15 cellular contexts compared by ENCODE assay signal in genomic region chr1:181430015-181430657, GRCh38. TPM values are rescaled to one million over a fixed set of nuclear protein-coding genes. Genes with fewer than 3 reads are reported as not detected.
DNase-seq lines count a peak whose midpoint lies in the region; ATAC-seq and TF ChIP-seq lines count a peak whose summit lies in the region.
"Had no signal": no experiment of that assay in that cellular context is flagged by ENCODE, and none has a peak within 500 bp of the region (broad histone marks: within the 10 kb centered on the region; RNA-seq: fewer than 3 reads in every experiment).

No MANE protein-coding gene starts in this region.

- no peaks in the 10 kb centered on the region for H3K9me3 Mint-ChIP-seq in activated T-cell treated with anti-CD3 and anti-CD28 coated beads, Interleukin-2, amount 50 U/mL, for 72 hours
- H3K9me3 Mint-ChIP-seq in activated T-cell treated with anti-CD3 and anti-CD28 coated beads, Interleukin-2, amount 50 U/mL, for 24 hours: no peaks in the 10 kb centered on the region

- H2BK15ac ChIP-seq in mesenchymal stem cell (ENCODE audit: low read depth, poor library complexity, severe bottlenecking): no peak overlapping the region

- H3K4me3 ChIP-seq in mesenchymal stem cell (ENCODE audit: insufficient read depth in 1 of 2, low read depth in 1 of 2, low read length in 2 of 2) (no peak overlapping the region), left lung (no peak overlapping the region), left ventricle myocardium inferior (no peak overlapping the region)
- H3K4me3 ChIP-seq: MG63 had no signal

- H3K27ac ChIP-seq in mesenchymal stem cell (ENCODE audit: low read length, poor library complexity, severe bottlenecking) (no peak overlapping the region), left lung (no peak overlapping the region), left ventricle myocardium inferior (replicated peaks) (no peak overlapping the region)
- H3K27ac ChIP-seq: 22Rv1 had no signal

- no peak overlapping the region for H2AFZ ChIP-seq in mesenchymal stem cell (ENCODE audit: low read depth, low read length)

- no peak overlapping the region for H2BK5ac ChIP-seq in mesenchymal stem cell (ENCODE audit: low read depth, low read length, poor library complexity, severe bottlenecking)

- H3K4me1 ChIP-seq in mesenchymal stem cell (ENCODE audit: control insufficient read depth, insufficient read depth, low read depth, low read length) (no peaks in the 10 kb centered on the region), left lung (no peaks in the 10 kb centered on the region), left ventricle myocardium inferior (peaks cover 11% of the 10 kb centered on the region)

- H3K27me3 Mint-ChIP-seq in activated T-cell treated with anti-CD3 and anti-CD28 coated beads, Interleukin-2, amount 50 U/mL, for 72 hours (ENCODE audit: low read depth): peaks cover 45% of the 10 kb centered on the region
- H3K27me3 Mint-ChIP-seq in activated T-cell treated with anti-CD3 and anti-CD28 coated beads, Interleukin-2, amount 50 U/mL, for 24 hours: peaks cover 43% of the 10 kb centered on the region

- H3K36me3 ChIP-seq in mesenchymal stem cell (ENCODE audit: control insufficient read depth in 1 of 2, insufficient read depth in 2 of 2, low read depth in 1 of 2, low read length in 2 of 2): no peaks in the 10 kb centered on the region
- no peaks in the 10 kb centered on the region for H3K36me3 ChIP-seq in left lung
- no peaks in the 10 kb centered on the region for H3K36me3 ChIP-seq in left ventricle myocardium inferior
- H3K36me3 ChIP-seq: MG63 had no signal

- H3K4ac ChIP-seq in mesenchymal stem cell (ENCODE audit: low read depth in 1 of 2, low read length in 2 of 2): no peak overlapping the region

- no peak for DNase-seq in activated T-cell treated with anti-CD3 and anti-CD28 coated beads, Interleukin-2, amount 50 U/mL, for 72 hours
- DNase-seq in activated T-cell treated with anti-CD3 and anti-CD28 coated beads, Interleukin-2, amount 50 U/mL, for 24 hours: no peak
- DNase-seq in astrocyte of the hippocampus (ENCODE audit: low read depth, low spot score) (peak; percentile 2), mesenchymal stem cell (no peak), RKO (ENCODE audit: low spot score) (no peak), left lung (no peak), left ventricle myocardium inferior (no peak)
- DNase-seq: activated naive CD4-positive, alpha-beta T cell treated with Interleukin-2 at 50 U/mL for 16 hours; EL; MG63; RPMI8226 had no signal

- no peak overlapping the region for H4K8ac ChIP-seq in mesenchymal stem cell (ENCODE audit: low read length)

- peak; percentile 53 to 55 for ATAC-seq in activated T-cell treated with anti-CD3 and anti-CD28 coated beads, Interleukin-2, amount 50 U/mL, for 72 hours (replicated peaks in 1 of 2)
- ATAC-seq in HG02943 (IDR thresholded peaks at IDR 0.05; ENCODE audit: low read depth, unreplicated experiment): peak; percentile 58
- ATAC-seq in left lung: no peak
- ATAC-seq: HCT116 had no signal

- H3K27ac Mint-ChIP-seq in activated T-cell treated with anti-CD3 and anti-CD28 coated beads, Interleukin-2, amount 50 U/mL, for 72 hours: no peak overlapping the region
- H3K27ac Mint-ChIP-seq in activated T-cell treated with anti-CD3 and anti-CD28 coated beads, Interleukin-2, amount 50 U/mL, for 24 hours: no peak overlapping the region

- no peak overlapping the region for H3K4me3 Mint-ChIP-seq in activated T-cell treated with anti-CD3 and anti-CD28 coated beads, Interleukin-2, amount 50 U/mL, for 72 hours
- H3K4me3 Mint-ChIP-seq in activated T-cell treated with anti-CD3 and anti-CD28 coated beads, Interleukin-2, amount 50 U/mL, for 24 hours: no peak overlapping the region

- WGBS in mesenchymal stem cell: 76% methylated on average over 8 of the region's 8 CpGs

- no peak overlapping the region for H3K4me2 ChIP-seq in mesenchymal stem cell (ENCODE audit: low read length, poor library complexity, severe bottlenecking)

- no peaks in the 10 kb centered on the region for H3K79me1 ChIP-seq in mesenchymal stem cell (replicated peaks; ENCODE audit: low read length, poor library complexity, severe bottlenecking)

- no peaks in the 10 kb centered on the region for H3K36me3 Mint-ChIP-seq in activated T-cell treated with anti-CD3 and anti-CD28 coated beads, Interleukin-2, amount 50 U/mL, for 72 hours (ENCODE audit: insufficient read depth in 2 of 2)
- no peaks in the 10 kb centered on the region for H3K36me3 Mint-ChIP-seq in activated T-cell treated with anti-CD3 and anti-CD28 coated beads, Interleukin-2, amount 50 U/mL, for 24 hours (ENCODE audit: low read depth)

- H3K27me3 ChIP-seq in mesenchymal stem cell (ENCODE audit: control insufficient read depth in 1 of 2, insufficient read depth in 1 of 2, low read length in 2 of 2) (peaks cover 0 to 41% of the 10 kb centered on the region in 2 experiments), left lung (peaks cover 0 to 20% of the 10 kb centered on the region in 2 donors), left ventricle myocardium inferior (ENCODE audit: low read depth) (peaks cover 48% of the 10 kb centered on the region)

- H3K18ac ChIP-seq in mesenchymal stem cell (ENCODE audit: low read depth in 1 of 2, low read length in 2 of 2): no peak overlapping the region

- intact Hi-C loops in left lung (cut with DNase I) (no loop called here), left ventricle myocardium inferior (cut with micrococcal nuclease) (no loop called here)

- no peak overlapping the region for H2AK5ac ChIP-seq in mesenchymal stem cell (ENCODE audit: low read length, severe bottlenecking)

- no peak overlapping the region for H3K23ac ChIP-seq in mesenchymal stem cell (ENCODE audit: low read length in 2 of 2)

- H3K9ac ChIP-seq in mesenchymal stem cell (ENCODE audit: low read length): no peak overlapping the region

- no peak overlapping the region for H3K14ac ChIP-seq in mesenchymal stem cell (ENCODE audit: low read length in 2 of 2)

- TF ChIP-seq CTCF in left lung (IDR thresholded peaks at IDR 0.05) (no peak), left ventricle myocardium inferior (IDR thresholded peaks at IDR 0.05; ENCODE audit: borderline replicate concordance) (no peak)

- H4K91ac ChIP-seq in mesenchymal stem cell (ENCODE audit: low read length): no peak overlapping the region

- H3K9me3 ChIP-seq in mesenchymal stem cell (ENCODE audit: control insufficient read depth, low read length) (no peaks in the 10 kb centered on the region), left lung (no peaks in the 10 kb centered on the region), left ventricle myocardium inferior (replicated peaks) (no peaks in the 10 kb centered on the region)
- H3K9me3 ChIP-seq: MG63 had no signal

- H2BK12ac ChIP-seq in mesenchymal stem cell (ENCODE audit: low read length in 2 of 2): no peak overlapping the region

- no peak overlapping the region for H2BK120ac ChIP-seq in mesenchymal stem cell (ENCODE audit: low read depth, low read length)

- H3K4me1 Mint-ChIP-seq in activated T-cell treated with anti-CD3 and anti-CD28 coated beads, Interleukin-2, amount 50 U/mL, for 72 hours (ENCODE audit: low read depth): peaks cover 8% of the 10 kb centered on the region
- H3K4me1 Mint-ChIP-seq in activated T-cell treated with anti-CD3 and anti-CD28 coated beads, Interleukin-2, amount 50 U/mL, for 24 hours (ENCODE audit: low read depth): peaks cover under 1% of the 10 kb centered on the region

RNA-seq across cellular contexts. Expression of gene CACNA1E, which starts 53.2 kb away (rescaled TPM):
- total RNA-seq in activated T-cell treated with anti-CD3 and anti-CD28 coated beads, Interleukin-2, amount 50 U/mL, for 72 hours: under 1 TPM in 1 of 2 donors, not detected in 1; 0.02 TPM
- polyA plus RNA-seq in mesenchymal stem cell (2013, experiment 1 of 2): not detected
- not detected for polyA plus RNA-seq in mesenchymal stem cell (2013, experiment 2 of 2)
- total RNA-seq in left lung (1 to 10 TPM in 1 of 2 donors, not detected in 1; 1.2 TPM), left ventricle myocardium inferior (0.88 TPM)
- total RNA-seq: pulmonary artery endothelial cell had no signal
